1 cellular context compared by ENCODE assay signal in the genomic region with DNA sequence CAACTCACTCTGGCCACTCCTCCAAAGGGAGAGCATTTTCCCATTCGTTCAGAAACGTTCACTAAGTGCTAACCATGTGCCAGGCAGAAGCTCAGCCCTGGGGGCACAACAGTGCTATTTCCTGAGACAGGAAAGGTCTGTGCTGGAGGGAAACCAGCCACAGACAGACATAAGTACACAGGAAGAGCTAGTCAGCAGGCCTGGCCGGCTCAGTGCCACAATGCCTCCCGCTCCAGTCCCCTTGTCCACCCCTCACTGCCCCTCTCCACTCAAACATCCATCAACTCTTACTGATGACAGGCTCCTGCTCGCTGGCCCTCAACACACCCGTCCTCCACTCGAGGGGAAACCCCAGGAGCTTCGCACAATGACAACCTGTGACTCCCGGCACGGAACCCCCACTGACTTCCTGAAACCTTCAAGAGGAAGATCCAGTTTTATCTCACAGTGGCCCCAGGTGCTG.
TF ChIP-seq lines count a peak whose summit lies in the region.

No MANE protein-coding gene starts in this region.

TF ChIP-seq in GM12878, 131 proteins besides CTCF, POLR2A, EP300 and RAD21 (continued from another document):
- TF ChIP-seq, protein P1, sequence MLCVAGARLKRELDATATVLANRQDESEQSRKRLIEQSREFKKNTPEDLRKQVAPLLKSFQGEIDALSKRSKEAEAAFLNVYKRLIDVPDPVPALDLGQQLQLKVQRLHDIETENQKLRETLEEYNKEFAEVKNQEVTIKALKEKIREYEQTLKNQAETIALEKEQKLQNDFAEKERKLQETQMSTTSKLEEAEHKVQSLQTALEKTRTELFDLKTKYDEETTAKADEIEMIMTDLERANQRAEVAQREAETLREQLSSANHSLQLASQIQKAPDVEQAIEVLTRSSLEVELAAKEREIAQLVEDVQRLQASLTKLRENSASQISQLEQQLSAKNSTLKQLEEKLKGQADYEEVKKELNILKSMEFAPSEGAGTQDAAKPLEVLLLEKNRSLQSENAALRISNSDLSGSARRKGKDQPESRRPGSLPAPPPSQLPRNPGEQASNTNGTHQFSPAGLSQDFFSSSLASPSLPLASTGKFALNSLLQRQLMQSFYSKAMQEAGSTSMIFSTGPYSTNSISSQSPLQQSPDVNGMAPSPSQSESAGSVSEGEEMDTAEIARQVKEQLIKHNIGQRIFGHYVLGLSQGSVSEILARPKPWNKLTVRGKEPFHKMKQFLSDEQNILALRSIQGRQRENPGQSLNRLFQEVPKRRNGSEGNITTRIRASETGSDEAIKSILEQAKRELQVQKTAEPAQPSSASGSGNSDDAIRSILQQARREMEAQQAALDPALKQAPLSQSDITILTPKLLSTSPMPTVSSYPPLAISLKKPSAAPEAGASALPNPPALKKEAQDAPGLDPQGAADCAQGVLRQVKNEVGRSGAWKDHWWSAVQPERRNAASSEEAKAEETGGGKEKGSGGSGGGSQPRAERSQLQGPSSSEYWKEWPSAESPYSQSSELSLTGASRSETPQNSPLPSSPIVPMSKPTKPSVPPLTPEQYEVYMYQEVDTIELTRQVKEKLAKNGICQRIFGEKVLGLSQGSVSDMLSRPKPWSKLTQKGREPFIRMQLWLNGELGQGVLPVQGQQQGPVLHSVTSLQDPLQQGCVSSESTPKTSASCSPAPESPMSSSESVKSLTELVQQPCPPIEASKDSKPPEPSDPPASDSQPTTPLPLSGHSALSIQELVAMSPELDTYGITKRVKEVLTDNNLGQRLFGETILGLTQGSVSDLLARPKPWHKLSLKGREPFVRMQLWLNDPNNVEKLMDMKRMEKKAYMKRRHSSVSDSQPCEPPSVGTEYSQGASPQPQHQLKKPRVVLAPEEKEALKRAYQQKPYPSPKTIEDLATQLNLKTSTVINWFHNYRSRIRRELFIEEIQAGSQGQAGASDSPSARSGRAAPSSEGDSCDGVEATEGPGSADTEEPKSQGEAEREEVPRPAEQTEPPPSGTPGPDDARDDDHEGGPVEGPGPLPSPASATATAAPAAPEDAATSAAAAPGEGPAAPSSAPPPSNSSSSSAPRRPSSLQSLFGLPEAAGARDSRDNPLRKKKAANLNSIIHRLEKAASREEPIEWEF (IDR thresholded peaks at IDR 0.05; ENCODE audit: insufficient replicate concordance, low read depth, low read length) = no peak
- TF ChIP-seq PAX5 (IDR thresholded peaks at IDR 0.05; ENCODE audit: borderline replicate concordance, low read depth, low read length) (no peak), MXI1 (IDR thresholded peaks at IDR 0.05; ENCODE audit: low read depth, low read length) (no peak), NFIC (IDR thresholded peaks at IDR 0.05; ENCODE audit: low read depth, low read length) (no peak), HCFC1 (IDR thresholded peaks at IDR 0.05; ENCODE audit: low read length) (no peak), FOS (IDR thresholded peaks at IDR 0.05; ENCODE audit: borderline replicate concordance, extremely low read depth, insufficient read length) (no peak), TCF12 (IDR thresholded peaks at IDR 0.05; ENCODE audit: low read depth, low read length) (no peak), SP1 (IDR thresholded peaks at IDR 0.05; ENCODE audit: low read depth, low read length) (no peak), ATF7 (IDR thresholded peaks at IDR 0.05; ENCODE audit: low read depth) (peak; percentile 32; the same call in 1 of the 2 replicates), IKZF1 (conservative IDR thresholded peaks at IDR 0.05) (peak; percentile 45), SREBF1 (IDR thresholded peaks at IDR 0.05; ENCODE audit: low read length) (no peak), ZNF384 (IDR thresholded peaks at IDR 0.05; ENCODE audit: borderline replicate concordance, low read depth, low read length) (no peak), YY1 (IDR thresholded peaks at IDR 0.05; ENCODE audit: low read depth, low read length) (no peak), DPF2 (IDR thresholded peaks at IDR 0.05) (peak; percentile 19; the same call in 1 of the 2 replicates), RFX5 (IDR thresholded peaks at IDR 0.05; ENCODE audit: low read depth, low read length) (no peak), STAT1 (conservative IDR thresholded peaks at IDR 0.05) (no peak), KDM1A (IDR thresholded peaks at IDR 0.05; ENCODE audit: borderline replicate concordance) (no peak)
- TF ChIP-seq, protein P2, sequence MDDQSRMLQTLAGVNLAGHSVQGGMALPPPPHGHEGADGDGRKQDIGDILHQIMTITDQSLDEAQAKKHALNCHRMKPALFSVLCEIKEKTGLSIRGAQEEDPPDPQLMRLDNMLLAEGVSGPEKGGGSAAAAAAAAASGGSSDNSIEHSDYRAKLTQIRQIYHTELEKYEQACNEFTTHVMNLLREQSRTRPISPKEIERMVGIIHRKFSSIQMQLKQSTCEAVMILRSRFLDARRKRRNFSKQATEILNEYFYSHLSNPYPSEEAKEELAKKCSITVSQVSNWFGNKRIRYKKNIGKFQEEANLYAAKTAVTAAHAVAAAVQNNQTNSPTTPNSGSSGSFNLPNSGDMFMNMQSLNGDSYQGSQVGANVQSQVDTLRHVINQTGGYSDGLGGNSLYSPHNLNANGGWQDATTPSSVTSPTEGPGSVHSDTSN (IDR thresholded peaks at IDR 0.05; ENCODE audit: insufficient replicate concordance, low read depth, low read length) = no peak
- TF ChIP-seq, protein P3, sequence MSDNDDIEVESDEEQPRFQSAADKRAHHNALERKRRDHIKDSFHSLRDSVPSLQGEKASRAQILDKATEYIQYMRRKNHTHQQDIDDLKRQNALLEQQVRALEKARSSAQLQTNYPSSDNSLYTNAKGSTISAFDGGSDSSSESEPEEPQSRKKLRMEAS (IDR thresholded peaks at IDR 0.05; ENCODE audit: low read depth, low read length) = no peak
- TF ChIP-seq, protein P4, sequence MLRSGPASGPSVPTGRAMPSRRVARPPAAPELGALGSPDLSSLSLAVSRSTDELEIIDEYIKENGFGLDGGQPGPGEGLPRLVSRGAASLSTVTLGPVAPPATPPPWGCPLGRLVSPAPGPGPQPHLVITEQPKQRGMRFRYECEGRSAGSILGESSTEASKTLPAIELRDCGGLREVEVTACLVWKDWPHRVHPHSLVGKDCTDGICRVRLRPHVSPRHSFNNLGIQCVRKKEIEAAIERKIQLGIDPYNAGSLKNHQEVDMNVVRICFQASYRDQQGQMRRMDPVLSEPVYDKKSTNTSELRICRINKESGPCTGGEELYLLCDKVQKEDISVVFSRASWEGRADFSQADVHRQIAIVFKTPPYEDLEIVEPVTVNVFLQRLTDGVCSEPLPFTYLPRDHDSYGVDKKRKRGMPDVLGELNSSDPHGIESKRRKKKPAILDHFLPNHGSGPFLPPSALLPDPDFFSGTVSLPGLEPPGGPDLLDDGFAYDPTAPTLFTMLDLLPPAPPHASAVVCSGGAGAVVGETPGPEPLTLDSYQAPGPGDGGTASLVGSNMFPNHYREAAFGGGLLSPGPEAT (IDR thresholded peaks at IDR 0.05; ENCODE audit: low read depth) = peak; percentile 55; the same call in 1 of the 2 replicates
- TF ChIP-seq, protein P5, sequence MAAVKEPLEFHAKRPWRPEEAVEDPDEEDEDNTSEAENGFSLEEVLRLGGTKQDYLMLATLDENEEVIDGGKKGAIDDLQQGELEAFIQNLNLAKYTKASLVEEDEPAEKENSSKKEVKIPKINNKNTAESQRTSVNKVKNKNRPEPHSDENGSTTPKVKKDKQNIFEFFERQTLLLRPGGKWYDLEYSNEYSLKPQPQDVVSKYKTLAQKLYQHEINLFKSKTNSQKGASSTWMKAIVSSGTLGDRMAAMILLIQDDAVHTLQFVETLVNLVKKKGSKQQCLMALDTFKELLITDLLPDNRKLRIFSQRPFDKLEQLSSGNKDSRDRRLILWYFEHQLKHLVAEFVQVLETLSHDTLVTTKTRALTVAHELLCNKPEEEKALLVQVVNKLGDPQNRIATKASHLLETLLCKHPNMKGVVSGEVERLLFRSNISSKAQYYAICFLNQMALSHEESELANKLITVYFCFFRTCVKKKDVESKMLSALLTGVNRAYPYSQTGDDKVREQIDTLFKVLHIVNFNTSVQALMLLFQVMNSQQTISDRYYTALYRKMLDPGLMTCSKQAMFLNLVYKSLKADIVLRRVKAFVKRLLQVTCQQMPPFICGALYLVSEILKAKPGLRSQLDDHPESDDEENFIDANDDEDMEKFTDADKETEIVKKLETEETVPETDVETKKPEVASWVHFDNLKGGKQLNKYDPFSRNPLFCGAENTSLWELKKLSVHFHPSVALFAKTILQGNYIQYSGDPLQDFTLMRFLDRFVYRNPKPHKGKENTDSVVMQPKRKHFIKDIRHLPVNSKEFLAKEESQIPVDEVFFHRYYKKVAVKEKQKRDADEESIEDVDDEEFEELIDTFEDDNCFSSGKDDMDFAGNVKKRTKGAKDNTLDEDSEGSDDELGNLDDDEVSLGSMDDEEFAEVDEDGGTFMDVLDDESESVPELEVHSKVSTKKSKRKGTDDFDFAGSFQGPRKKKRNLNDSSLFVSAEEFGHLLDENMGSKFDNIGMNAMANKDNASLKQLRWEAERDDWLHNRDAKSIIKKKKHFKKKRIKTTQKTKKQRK (IDR thresholded peaks at IDR 0.05; ENCODE audit: low read depth, low read length) = no peak
- TF ChIP-seq, protein P6, sequence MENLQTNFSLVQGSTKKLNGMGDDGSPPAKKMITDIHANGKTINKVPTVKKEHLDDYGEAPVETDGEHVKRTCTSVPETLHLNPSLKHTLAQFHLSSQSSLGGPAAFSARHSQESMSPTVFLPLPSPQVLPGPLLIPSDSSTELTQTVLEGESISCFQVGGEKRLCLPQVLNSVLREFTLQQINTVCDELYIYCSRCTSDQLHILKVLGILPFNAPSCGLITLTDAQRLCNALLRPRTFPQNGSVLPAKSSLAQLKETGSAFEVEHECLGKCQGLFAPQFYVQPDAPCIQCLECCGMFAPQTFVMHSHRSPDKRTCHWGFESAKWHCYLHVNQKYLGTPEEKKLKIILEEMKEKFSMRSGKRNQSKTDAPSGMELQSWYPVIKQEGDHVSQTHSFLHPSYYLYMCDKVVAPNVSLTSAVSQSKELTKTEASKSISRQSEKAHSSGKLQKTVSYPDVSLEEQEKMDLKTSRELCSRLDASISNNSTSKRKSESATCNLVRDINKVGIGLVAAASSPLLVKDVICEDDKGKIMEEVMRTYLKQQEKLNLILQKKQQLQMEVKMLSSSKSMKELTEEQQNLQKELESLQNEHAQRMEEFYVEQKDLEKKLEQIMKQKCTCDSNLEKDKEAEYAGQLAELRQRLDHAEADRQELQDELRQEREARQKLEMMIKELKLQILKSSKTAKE (IDR thresholded peaks at IDR 0.05; ENCODE audit: low read depth, poor library complexity, severe bottlenecking) = no peak
